Comparison of ENCODE assay signal across 8 cellular contexts in the genomic region with DNA sequence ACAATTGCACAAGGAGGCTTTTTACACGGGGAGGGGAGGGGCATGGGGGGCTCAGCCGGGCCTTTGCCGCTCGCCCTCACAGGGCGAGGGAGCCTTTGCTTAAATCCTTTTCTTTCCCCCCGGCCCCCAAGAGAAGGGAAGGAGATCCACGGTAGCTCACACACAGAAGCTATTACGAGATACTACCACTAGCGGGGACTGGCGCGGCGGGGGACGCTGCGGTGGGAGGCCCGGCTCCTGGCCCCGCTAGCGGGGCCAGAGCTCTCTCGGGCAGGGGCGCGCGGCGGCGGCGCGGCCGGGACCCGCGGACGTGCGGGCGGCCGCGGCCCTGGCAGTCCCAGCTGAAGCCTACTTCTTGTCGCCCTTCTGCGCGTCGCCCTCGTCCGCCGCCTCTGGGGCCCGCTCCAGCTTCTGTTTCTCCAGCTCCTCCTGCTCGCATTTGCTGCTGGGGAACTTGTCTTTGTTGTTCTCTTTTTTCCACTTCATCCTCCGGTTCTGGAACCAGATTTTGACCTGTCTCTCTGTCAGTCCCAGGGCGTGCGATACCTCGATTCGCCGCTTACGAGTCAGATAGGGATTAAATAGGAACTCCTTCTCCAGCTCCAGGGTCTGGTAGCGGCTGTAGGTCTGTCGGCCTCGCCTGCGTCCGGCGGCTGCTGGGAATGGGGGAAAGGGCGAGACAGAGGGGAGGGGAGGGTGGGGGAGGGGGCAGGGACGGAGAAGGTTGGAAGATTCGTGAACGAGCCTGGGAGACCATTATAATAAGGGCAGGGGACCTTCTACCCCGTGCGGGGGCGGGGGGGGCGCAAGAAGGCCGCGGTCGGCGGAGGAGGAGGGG. TPM values are rescaled to one million over a fixed set of nuclear protein-coding genes. Genes with fewer than 3 reads are reported as not detected.
DNase-seq lines count a peak whose midpoint lies in the region; ATAC-seq and TF ChIP-seq lines count a peak whose summit lies in the region.

No MANE protein-coding gene starts in this region.

- peak overlapping the region; percentile 76 for H3K4me3 Mint-ChIP-seq in activated T-cell treated with anti-CD3 and anti-CD28 coated beads, Interleukin-2, amount 50 U/mL, for 24 hours

- H3K36me3 Mint-ChIP-seq in activated T-cell treated with anti-CD3 and anti-CD28 coated beads, Interleukin-2, amount 50 U/mL, for 24 hours (ENCODE audit: low read depth): no peaks in the 10 kb centered on the region

- peak overlapping the region; percentile 98 for H2AFZ ChIP-seq in MM.1S (ENCODE audit: low read length)

- peaks cover 50% of the 10 kb centered on the region for H3K4me1 Mint-ChIP-seq in activated T-cell treated with anti-CD3 and anti-CD28 coated beads, Interleukin-2, amount 50 U/mL, for 24 hours (ENCODE audit: low read depth)

- H3K27me3 ChIP-seq in MM.1S (replicated peaks; ENCODE audit: insufficient read depth, low read length) (peaks cover 45% of the 10 kb centered on the region), skeletal muscle tissue (ENCODE audit: control insufficient read depth in 3 of 3, insufficient read depth in 3 of 3, low read length in 3 of 3) (peaks cover 91 to 94% (median 92%) of the 10 kb centered on the region in 3 donors)

- DNase-seq in NCI-H1417 (lab: John Stamatoyannopoulos, UW) (peak in 2 of 3 experiments; percentile 81 to 86), NCI-H1417 treated with DMSO at 0.1 percent for 48 hours (lab: John Stamatoyannopoulos, UW) (no peak), MM.1S (no peak), left cardiac atrium (no peak), HuH-7 (ENCODE audit: low spot score) (no peak)
- peak; percentile 70 for DNase-seq in activated T-cell treated with anti-CD3 and anti-CD28 coated beads, Interleukin-2, amount 50 U/mL, for 24 hours

- H3K4me2 ChIP-seq in MM.1S (ENCODE audit: low read depth, low read length): peak overlapping the region; percentile 99

- intact Hi-C loops in left cardiac atrium (cut with DNase I): loop anchor here (10.0 kb wide), 2 partner anchors 278 to 588 kb away; no protein-coding TSS in a partner anchor

- no peaks in the 10 kb centered on the region for H3K9me3 Mint-ChIP-seq in activated T-cell treated with anti-CD3 and anti-CD28 coated beads, Interleukin-2, amount 50 U/mL, for 24 hours

- TF ChIP-seq CTCF in MM.1S (IDR thresholded peaks at IDR 0.05; ENCODE audit: low read length): peak; percentile 20

- H3K36me3 ChIP-seq in MM.1S (replicated peaks; ENCODE audit: insufficient read depth, low read length) (no peaks in the 10 kb centered on the region), skeletal muscle tissue (ENCODE audit: control insufficient read depth in 3 of 3, insufficient read depth in 3 of 3, low read length in 3 of 3) (no peaks in the 10 kb centered on the region)

- ATAC-seq in left cardiac atrium: peak; percentile 40 to 52
- ATAC-seq in GM18858 (IDR thresholded peaks at IDR 0.05; ENCODE audit: unreplicated experiment): no peak

- no peaks in the 10 kb centered on the region for H3K9me2 ChIP-seq in MM.1S (replicated peaks; ENCODE audit: insufficient read depth, low read length)

- H3K4me3 ChIP-seq in MM.1S (ENCODE audit: low read length) (peak overlapping the region; percentile 87), skeletal muscle tissue (ENCODE audit: low read length in 3 of 3) (peak overlapping the region; percentile 40 to 60 (median 58))

- H3F3A ChIP-seq in MM.1S (ENCODE audit: insufficient read depth, low read length): peaks cover 4% of the 10 kb centered on the region

- H3K4me1 ChIP-seq in MM.1S (ENCODE audit: low read length) (peaks cover 8% of the 10 kb centered on the region; the same call in 1 of the 2 replicates), skeletal muscle tissue (ENCODE audit: control insufficient read depth in 3 of 3, insufficient read depth in 3 of 3, low read length in 3 of 3) (peaks cover 15 to 37% (median 22%) of the 10 kb centered on the region in 3 donors)

- H3K9ac ChIP-seq in MM.1S (ENCODE audit: low read length) (peak overlapping the region; percentile 27; the same call in 1 of the 2 replicates), skeletal muscle tissue (ENCODE audit: low read depth in 1 of 3, low read length in 3 of 3) (peak overlapping the region in 1 of 3 donors; percentile 50)

- H4K20me1 ChIP-seq in MM.1S (ENCODE audit: insufficient read depth, low read length): no peaks in the 10 kb centered on the region

- H3K79me2 ChIP-seq in MM.1S (ENCODE audit: low read length): no peaks in the 10 kb centered on the region

- H3K27me3 Mint-ChIP-seq in activated T-cell treated with anti-CD3 and anti-CD28 coated beads, Interleukin-2, amount 50 U/mL, for 24 hours: peaks cover 90% of the 10 kb centered on the region

- peak overlapping the region; percentile 76 for H3K27ac Mint-ChIP-seq in activated T-cell treated with anti-CD3 and anti-CD28 coated beads, Interleukin-2, amount 50 U/mL, for 24 hours

- H3K9me3 ChIP-seq in MM.1S (replicated peaks; ENCODE audit: insufficient read depth, low read length): no peaks in the 10 kb centered on the region
- H3K9me3 ChIP-seq in skeletal muscle tissue (ENCODE audit: control insufficient read depth in 3 of 3, low read length in 3 of 3): no peaks in the 10 kb centered on the region

- H3K27ac ChIP-seq in MM.1S (ENCODE audit: low read length) (no peak overlapping the region), skeletal muscle tissue (ENCODE audit: low read depth, low read length) (no peak overlapping the region)

RNA-seq across cellular contexts. Expression of a gene that starts 2.0 kb away (rescaled TPM):
- total RNA-seq in left cardiac atrium (under 1 TPM in 1 of 2 donors, not detected in 1; 0.32 TPM), skeletal muscle tissue (not detected)

RNA-seq across cellular contexts. Expression of a gene that starts 2.3 kb away (rescaled TPM):
- total RNA-seq in left cardiac atrium (1 to 10 TPM in 1 of 2 donors, under 1 TPM in 1; 0.44 to 1.1 TPM), skeletal muscle tissue (1.0 TPM)

RNA-seq across cellular contexts. Expression of a gene that starts 8.3 kb away (rescaled TPM):
- total RNA-seq in left cardiac atrium (1 to 10 TPM in 1 of 2 donors, under 1 TPM in 1; 0.63 to 2.2 TPM), skeletal muscle tissue (not detected)

RNA-seq across cellular contexts. Expression of a gene that starts 13.1 kb away (rescaled TPM):
- total RNA-seq in left cardiac atrium (not detected), skeletal muscle tissue (not detected)

RNA-seq across cellular contexts. Expression of a gene that starts 19.5 kb away (rescaled TPM):
- under 1 TPM in 1 of 2 donors, not detected in 1; 0.41 TPM for total RNA-seq in left cardiac atrium
- total RNA-seq in skeletal muscle tissue: not detected

Comparison
In these comparisons a context has a peak if more than half of its experiments do, and no peak if none do; other contexts are left out.
1. DNase-seq: peak in NCI-H1417 (2 of 3) and activated T-cell treated with anti-CD3 and anti-CD28 coated beads, Interleukin-2, amount 50 U/mL, for 24 hours (single experiment); none in NCI-H1417 treated with DMSO at 0.1 percent for 48 hours (single experiment), MM.1S (single experiment), left cardiac atrium (single experiment) and HuH-7 (single experiment).